Comparison of ENCODE assay signal across 1 cellular context in the genomic region with DNA sequence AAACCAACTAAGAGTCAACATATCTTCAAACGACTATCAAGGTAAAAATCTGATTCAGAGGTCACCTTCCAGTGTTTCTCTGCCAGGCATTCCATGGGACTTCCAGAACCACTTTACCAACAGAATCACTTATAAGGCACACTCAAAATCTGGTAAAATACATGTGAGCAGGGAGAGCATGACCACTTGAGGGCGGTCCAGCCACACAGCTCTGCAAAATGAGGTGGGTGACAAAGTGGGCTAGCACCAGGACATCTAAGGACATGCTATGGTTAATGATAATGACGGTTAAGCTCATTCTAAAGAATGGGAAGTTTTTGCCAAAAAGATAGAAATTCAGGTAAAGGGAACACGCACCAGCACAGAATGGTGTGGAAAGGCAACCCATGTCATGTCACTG.
TF ChIP-seq lines count a peak whose summit lies in the region.

No MANE protein-coding gene starts in this region.

TF ChIP-seq in K562, 482 proteins besides CTCF, POLR2A, EP300 and RAD21:
- TF ChIP-seq AFF1 (IDR thresholded peaks at IDR 0.05; ENCODE audit: low read depth in 1 of 2, partially characterized antibody in 2 of 2) (no peak), MCM5 (IDR thresholded peaks at IDR 0.05; ENCODE audit: low read depth) (no peak)
